1 cellular context compared by ENCODE assay signal in the genomic region with DNA sequence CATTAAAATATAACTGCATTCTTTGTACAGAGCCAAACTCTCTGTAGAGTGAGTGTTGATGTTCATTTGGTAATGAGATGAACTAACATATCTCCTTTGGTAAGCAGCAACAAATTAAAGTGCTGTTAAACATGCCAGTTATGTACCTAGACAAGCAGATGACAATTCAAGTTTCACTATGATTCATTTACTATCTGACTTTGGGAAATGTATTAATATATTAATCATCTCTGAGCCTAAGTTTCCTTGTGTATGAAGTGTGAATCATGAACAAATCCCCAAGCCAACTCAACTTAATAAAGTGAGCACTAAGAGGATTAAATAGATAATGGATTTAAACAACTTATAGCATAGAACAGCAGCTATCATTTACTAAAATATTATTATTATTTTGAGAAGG.
TF ChIP-seq lines count a peak whose summit lies in the region.

No MANE protein-coding gene starts in this region.

TF ChIP-seq in A549, 52 proteins besides CTCF, POLR2A, EP300 and RAD21 (continued from another document):
- TF ChIP-seq, protein P1, sequence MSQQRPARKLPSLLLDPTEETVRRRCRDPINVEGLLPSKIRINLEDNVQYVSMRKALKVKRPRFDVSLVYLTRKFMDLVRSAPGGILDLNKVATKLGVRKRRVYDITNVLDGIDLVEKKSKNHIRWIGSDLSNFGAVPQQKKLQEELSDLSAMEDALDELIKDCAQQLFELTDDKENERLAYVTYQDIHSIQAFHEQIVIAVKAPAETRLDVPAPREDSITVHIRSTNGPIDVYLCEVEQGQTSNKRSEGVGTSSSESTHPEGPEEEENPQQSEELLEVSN (IDR thresholded peaks at IDR 0.05; ENCODE audit: borderline replicate concordance, low read depth): no peak
- TF ChIP-seq EHF (CRISPR knock-in tag; IDR thresholded peaks at IDR 0.05) (no peak), ZNF302 (CRISPR knock-in tag; IDR thresholded peaks at IDR 0.05) (no peak), MAZ (IDR thresholded peaks at IDR 0.05; ENCODE audit: borderline replicate concordance, low read depth, low read length) (no peak)
- TF ChIP-seq, protein P2, sequence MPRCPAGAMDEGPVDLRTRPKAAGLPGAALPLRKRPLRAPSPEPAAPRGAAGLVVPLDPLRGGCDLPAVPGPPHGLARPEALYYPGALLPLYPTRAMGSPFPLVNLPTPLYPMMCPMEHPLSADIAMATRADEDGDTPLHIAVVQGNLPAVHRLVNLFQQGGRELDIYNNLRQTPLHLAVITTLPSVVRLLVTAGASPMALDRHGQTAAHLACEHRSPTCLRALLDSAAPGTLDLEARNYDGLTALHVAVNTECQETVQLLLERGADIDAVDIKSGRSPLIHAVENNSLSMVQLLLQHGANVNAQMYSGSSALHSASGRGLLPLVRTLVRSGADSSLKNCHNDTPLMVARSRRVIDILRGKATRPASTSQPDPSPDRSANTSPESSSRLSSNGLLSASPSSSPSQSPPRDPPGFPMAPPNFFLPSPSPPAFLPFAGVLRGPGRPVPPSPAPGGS (IDR thresholded peaks at IDR 0.05): no peak
